Comparison of ENCODE assay signal across 8 cellular contexts in genomic region chr2:149371476-149371875, GRCh38. TPM values are rescaled to one million over a fixed set of nuclear protein-coding genes. Genes with fewer than 3 reads are reported as not detected.
"Had no signal": no experiment of that assay in that cellular context is flagged by ENCODE, and none has a peak within 500 bp of the region (broad histone marks: within the 10 kb centered on the region; RNA-seq: fewer than 3 reads in every experiment).

No MANE protein-coding gene starts in this region.

- H3K27ac ChIP-seq: HL-60, KMS-11 had no signal

- H3K9ac ChIP-seq: KMS-11 had no signal

- H3K4me2 ChIP-seq: KMS-11 had no signal

- H3K4me3 ChIP-seq: K562 had no signal

- DNase-seq: IMR-90, KBM-7, KG1 had no signal

- ATAC-seq: HepG2, K562 had no signal

RNA-seq across cellular contexts. Expression of gene LYPD6, which starts 41.1 kb away (rescaled TPM):
- total RNA-seq: K562 had no signal
- polyA plus RNA-seq: IgD-negative memory B cell, K562 had no signal
